ENCODE assay signal across 7 cellular contexts in genomic region chr6:2972685-2973084, GRCh38. TPM values are rescaled to one million over a fixed set of nuclear protein-coding genes. Genes with fewer than 3 reads are reported as not detected.
A peak's percentile ranks its signal among the peaks of the same experiment; 100 is the strongest.
DNase-seq lines count a peak whose midpoint lies in the region; ATAC-seq and TF ChIP-seq lines count a peak whose summit lies in the region.
"Not testable (repeated sequence)": the region's sequence is repeated elsewhere in the genome, so short reads cannot be mapped to it uniquely, and the experiment has no call there.

No MANE protein-coding gene starts in this region.

- WGBS in esophagus muscularis mucosa, result 92% methylated on average over 5 of the region's 5 CpGs

- not testable (repeated sequence) for H3K9me3 Mint-ChIP-seq in activated T-cell treated with anti-CD3 and anti-CD28 coated beads, Interleukin-2, amount 50 U/mL, for 4 hours; naive thymus-derived CD8-positive, alpha-beta T cell; stimulated activated effector memory CD8-positive, alpha-beta T cell treated with anti-CD3 and anti-CD28 coated beads, Interleukin-12 subunit alpha, Interleukin-12 subunit beta, amount 100 ng/mL, for 72 hours

- CTCF ChIA-PET in HEK293 (lab: Yijun Ruan, JAX), result interaction anchor here (1.6 to 5.3 kb wide), 2 partner anchors 8 to 13 kb away, joined by 5 to 17 read pairs; no protein-coding TSS in a partner anchor

- H3K4me3 ChIP-seq in HEK293 (ENCODE audit: low read depth, low read length); ascending aorta; esophagus muscularis mucosa: not testable (repeated sequence)

- not testable (repeated sequence) for H3K27me3 ChIP-seq in ascending aorta, esophagus muscularis mucosa

- H3K9me3 ChIP-seq in HEK293 (ENCODE audit: control insufficient read depth, insufficient read depth, low read depth, low read length); ascending aorta; esophagus muscularis mucosa: not testable (repeated sequence)

- H3K4me1 Mint-ChIP-seq in activated T-cell treated with anti-CD3 and anti-CD28 coated beads, Interleukin-2, amount 50 U/mL, for 4 hours (ENCODE audit: low read depth), result peaks cover 34% of the 10 kb centered on the region
- H3K4me1 Mint-ChIP-seq in naive thymus-derived CD8-positive, alpha-beta T cell, result peaks cover 16 to 49% (median 36%) of the 10 kb centered on the region in 4 donors
- peaks cover 44% of the 10 kb centered on the region for H3K4me1 Mint-ChIP-seq in stimulated activated effector memory CD8-positive, alpha-beta T cell treated with anti-CD3 and anti-CD28 coated beads, Interleukin-12 subunit alpha, Interleukin-12 subunit beta, amount 100 ng/mL, for 72 hours

- H3K27ac ChIP-seq in HEK293 (ENCODE audit: extremely low read depth, low read depth, low read length), result not testable (repeated sequence)
- peak overlapping the region; percentile 85; the same call in 1 of the 2 replicates for H3K27ac ChIP-seq in VCaP
- H3K27ac ChIP-seq in ascending aorta, result peak overlapping the region; percentile 4 to 99
- H3K27ac ChIP-seq in esophagus muscularis mucosa (replicated peaks in 1 of 4), result peak overlapping the region; percentile 95 to 99 (median 98)

- not testable (repeated sequence) for TF ChIP-seq CTCF in HEK293 (tag by site-specific recombination; IDR thresholded peaks at IDR 0.05); VCaP (conservative IDR thresholded peaks at IDR 0.05); ascending aorta (IDR thresholded peaks at IDR 0.05); esophagus muscularis mucosa (IDR thresholded peaks at IDR 0.05)

- POLR2A ChIA-PET in HEK293 (lab: Yijun Ruan, JAX), result interaction anchor here (0.6 to 2.0 kb wide), 6 partner anchors 8 to 146 kb away, joined by 3 to 25 read pairs (median 8); partner anchors contain the start of genes BPHL and SERPINB1
- POLR2A ChIA-PET in naive thymus-derived CD8-positive, alpha-beta T cell (lab: Charles Lee), result interaction anchor here (0.7 to 5.7 kb wide), 16 partner anchors 7 to 497 kb away, joined by 3 to 112 read pairs (median 9); partner anchors contain the start of genes RIPK1, SERPINB1 and SERPINB9

- intact Hi-C loops in ascending aorta (cut with DNase I), result loop anchor here (5.0 kb wide), 1 partner anchor 125 kb away; no protein-coding TSS in a partner anchor
- intact Hi-C loops in esophagus muscularis mucosa (cut with DNase I), result not testable (repeated sequence)

- TF ChIP-seq POLR2A in esophagus muscularis mucosa (IDR thresholded peaks at IDR 0.05; ENCODE audit: low read depth), result not testable (repeated sequence)

- peak overlapping the region in 8 of 10 donors; percentile 55 to 97 (median 94) for H3K27ac Mint-ChIP-seq in naive thymus-derived CD8-positive, alpha-beta T cell
- not testable (repeated sequence) for H3K27ac Mint-ChIP-seq in stimulated activated effector memory CD8-positive, alpha-beta T cell treated with anti-CD3 and anti-CD28 coated beads, Interleukin-12 subunit alpha, Interleukin-12 subunit beta, amount 100 ng/mL, for 72 hours

- not testable (repeated sequence) for H3K36me3 ChIP-seq in HEK293 (ENCODE audit: control insufficient read depth in 2 of 2, insufficient read depth in 1 of 2, low read length in 2 of 2); ascending aorta; esophagus muscularis mucosa

- not testable (repeated sequence) for DNase-seq in activated T-cell treated with anti-CD3 and anti-CD28 coated beads, Interleukin-2, amount 50 U/mL, for 4 hours; ascending aorta (ENCODE audit: low spot score in 2 of 2); esophagus muscularis mucosa (ENCODE audit: extremely low spot score); naive thymus-derived CD8-positive, alpha-beta T cell; stimulated activated effector memory CD8-positive, alpha-beta T cell treated with anti-CD3 and anti-CD28 coated beads, Interleukin-12 subunit alpha, Interleukin-12 subunit beta, amount 100 ng/mL, for 72 hours (ENCODE audit: low spot score in 2 of 2)

- ATAC-seq in activated T-cell treated with anti-CD3 and anti-CD28 coated beads, Interleukin-2, amount 50 U/mL, for 4 hours; naive thymus-derived CD8-positive, alpha-beta T cell; stimulated activated effector memory CD8-positive, alpha-beta T cell treated with anti-CD3 and anti-CD28 coated beads, Interleukin-12 subunit alpha, Interleukin-12 subunit beta, amount 100 ng/mL, for 72 hours: not testable (repeated sequence)

- not testable (repeated sequence) for H3K36me3 Mint-ChIP-seq in activated T-cell treated with anti-CD3 and anti-CD28 coated beads, Interleukin-2, amount 50 U/mL, for 4 hours (ENCODE audit: insufficient read depth); naive thymus-derived CD8-positive, alpha-beta T cell
- H3K36me3 Mint-ChIP-seq in stimulated activated effector memory CD8-positive, alpha-beta T cell treated with anti-CD3 and anti-CD28 coated beads, Interleukin-12 subunit alpha, Interleukin-12 subunit beta, amount 100 ng/mL, for 72 hours, result peaks cover 15% of the 10 kb centered on the region

- TF ChIP-seq EP300 in esophagus muscularis mucosa (IDR thresholded peaks at IDR 0.05), result not testable (repeated sequence)

- peak overlapping the region; percentile 81 for H3K4me3 Mint-ChIP-seq in activated T-cell treated with anti-CD3 and anti-CD28 coated beads, Interleukin-2, amount 50 U/mL, for 4 hours
- peak overlapping the region; percentile 84 to 94 (median 90) for H3K4me3 Mint-ChIP-seq in naive thymus-derived CD8-positive, alpha-beta T cell
- peak overlapping the region; percentile 77 for H3K4me3 Mint-ChIP-seq in stimulated activated effector memory CD8-positive, alpha-beta T cell treated with anti-CD3 and anti-CD28 coated beads, Interleukin-12 subunit alpha, Interleukin-12 subunit beta, amount 100 ng/mL, for 72 hours

- H3K4me1 ChIP-seq in HEK293 (ENCODE audit: control insufficient read depth, insufficient read depth, low read length), result not testable (repeated sequence)
- H3K4me1 ChIP-seq in ascending aorta, result peaks cover 0 to 11% of the 10 kb centered on the region in 2 donors
- H3K4me1 ChIP-seq in esophagus muscularis mucosa, result peaks cover 10 to 52% (median 46%) of the 10 kb centered on the region in 4 donors

- peaks cover 14% of the 10 kb centered on the region for H3K27me3 Mint-ChIP-seq in activated T-cell treated with anti-CD3 and anti-CD28 coated beads, Interleukin-2, amount 50 U/mL, for 4 hours (ENCODE audit: low read depth)
- peaks cover 0 to 11% (median 0%) of the 10 kb centered on the region in 5 donors for H3K27me3 Mint-ChIP-seq in naive thymus-derived CD8-positive, alpha-beta T cell

TF ChIP-seq in HEK293, 187 proteins besides CTCF, POLR2A, EP300 and RAD21:
- TF ChIP-seq ZNF146 (tag by site-specific recombination; IDR thresholded peaks at IDR 0.05), result peak; percentile 95

RNA-seq across cellular contexts. Expression of gene SERPINB6, which starts 1.3 kb away (rescaled TPM):
- 10 to 100 TPM; 14.9 to 15.9 (median 15.3) TPM for total RNA-seq in activated T-cell treated with anti-CD3 and anti-CD28 coated beads, Interleukin-2, amount 50 U/mL, for 4 hours
- total RNA-seq in ascending aorta (222 TPM), esophagus muscularis mucosa (100 to 1,000 TPM; 114 to 125 (median 124) TPM)
- total RNA-seq in naive thymus-derived CD8-positive, alpha-beta T cell, result 100 to 1,000 TPM; 125 to 134 TPM
- 100 to 1,000 TPM; 128 to 152 (median 141) TPM for polyA plus RNA-seq in naive thymus-derived CD8-positive, alpha-beta T cell

RNA-seq across cellular contexts. Expression of gene NQO2, which starts 27.0 kb away (rescaled TPM):
- total RNA-seq in activated T-cell treated with anti-CD3 and anti-CD28 coated beads, Interleukin-2, amount 50 U/mL, for 4 hours, result 10 to 100 TPM; 35.5 to 41.8 (median 38.4) TPM
- total RNA-seq in ascending aorta (7.7 TPM), esophagus muscularis mucosa (10 to 100 TPM; 22.9 to 31.3 (median 27.2) TPM)
- 10 to 100 TPM; 21.0 to 21.4 TPM for total RNA-seq in naive thymus-derived CD8-positive, alpha-beta T cell
- 10 to 100 TPM; 37.9 to 48.1 (median 39.0) TPM for polyA plus RNA-seq in naive thymus-derived CD8-positive, alpha-beta T cell

Comparison
In these comparisons a context has a peak if more than half of its experiments do, and no peak if none do; other contexts are left out.
1. RNA of gene SERPINB6, which starts 1.3 kb away (total RNA-seq): 222 TPM in ascending aorta (single experiment), 125 to 134 TPM in naive thymus-derived CD8-positive, alpha-beta T cell and 114 to 125 TPM in esophagus muscularis mucosa; 14.9 to 15.9 TPM in activated T-cell treated with anti-CD3 and anti-CD28 coated beads, Interleukin-2, amount 50 U/mL, for 4 hours; every median in the first group is over 4 times any median in the second.
2. Peak in every context shown above with its lines, with median percentiles within 50 percentile points of each other: H3K4me3 Mint-ChIP-seq.